26 cellular contexts compared by ENCODE assay signal in the genomic region with DNA sequence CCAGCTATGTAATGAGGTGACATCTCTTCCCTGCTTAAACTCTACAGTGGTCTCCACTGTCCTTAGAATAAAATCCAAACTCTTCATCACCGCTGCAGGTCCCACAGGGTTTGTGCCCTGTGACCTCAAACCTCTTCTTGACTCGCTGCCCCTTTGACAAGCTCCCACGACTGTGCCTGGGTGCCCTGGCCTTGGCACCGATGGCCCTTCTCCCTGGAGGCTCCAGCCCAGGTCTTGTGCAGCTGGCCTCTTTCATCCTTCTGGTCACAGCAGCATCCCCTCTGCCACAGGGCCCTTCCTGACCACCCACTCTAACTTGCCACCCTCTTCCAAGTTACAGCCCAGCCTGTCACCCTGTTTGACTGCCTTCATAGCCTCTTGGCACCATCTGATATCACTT.
"Had no signal": no experiment of that assay in that cellular context is flagged by ENCODE, and none has a peak within 500 bp of the region (broad histone marks: within the 10 kb centered on the region; RNA-seq: fewer than 3 reads in every experiment).

No MANE protein-coding gene starts in this region.

- H3K9me3 Mint-ChIP-seq: activated CD8-positive, alpha-beta T cell treated with anti-CD3 and anti-CD28 coated beads for 36 hours; activated naive CD4-positive, alpha-beta T cell treated with anti-CD3 and anti-CD28 coated beads, Interleukin-2, amount 10 ng/mL, durations not matched to agents 7 days and 5 days; activated naive CD8-positive, alpha-beta T cell treated with anti-CD3 and anti-CD28 coated beads for 36 hours; activated T-helper 1 cell treated with anti-CD3 and anti-CD28 coated beads, Interleukin-12 subunit alpha, Interleukin-12 subunit beta, Interleukin-2, Interleukin-4 antibody, amounts not matched to agents 30 ng/mL and 10 ng/mL and 1 ng/mL, durations not matched to agents 14 hours and 24 hours and 36 hours had no signal

- DNase-seq: activated CD4-positive, alpha-beta T cell treated with anti-CD3 and anti-CD28 coated beads for 4 hours; activated CD8-positive, alpha-beta memory T cell treated with anti-CD3 and anti-CD28 coated beads, Interleukin-2, amount 50 U/mL, for 4 hours; activated CD8-positive, alpha-beta T cell treated with anti-CD3 and anti-CD28 coated beads for 36 hours; activated gamma-delta T cell; activated naive CD4-positive, alpha-beta T cell treated with anti-CD3 and anti-CD28 coated beads, Interleukin-2, amount 10 ng/mL, durations not matched to agents 7 days and 5 days; activated naive CD8-positive, alpha-beta T cell treated with anti-CD3 and anti-CD28 coated beads for 36 hours; brain microvascular endothelial cell; Karpas-422; NCI-H1092 treated with DMSO at 0.1 percent for 48 hours; NCI-H1417 treated with DMSO at 0.1 percent for 48 hours; NCI-H1694; NCI-H2029; NCI-H2107; NCI-H345; NCI-H510A; NCI-H526 treated with DMSO at 0.1 percent for 48 hours; NCI-H82; RPMI8226; SHP77; SW 1271 had no signal

- H3K27ac Mint-ChIP-seq: activated CD8-positive, alpha-beta T cell treated with anti-CD3 and anti-CD28 coated beads for 36 hours; activated naive CD4-positive, alpha-beta T cell treated with anti-CD3 and anti-CD28 coated beads, Interleukin-2, amount 10 ng/mL, durations not matched to agents 7 days and 5 days; activated naive CD8-positive, alpha-beta T cell treated with anti-CD3 and anti-CD28 coated beads for 36 hours; activated T-helper 1 cell treated with anti-CD3 and anti-CD28 coated beads, Interleukin-12 subunit alpha, Interleukin-12 subunit beta, Interleukin-2, Interleukin-4 antibody, amounts not matched to agents 30 ng/mL and 10 ng/mL and 1 ng/mL, durations not matched to agents 14 hours and 24 hours and 36 hours had no signal

- H3K4me3 Mint-ChIP-seq: activated CD8-positive, alpha-beta T cell treated with anti-CD3 and anti-CD28 coated beads for 36 hours; activated naive CD4-positive, alpha-beta T cell treated with anti-CD3 and anti-CD28 coated beads, Interleukin-2, amount 10 ng/mL, durations not matched to agents 7 days and 5 days; activated naive CD8-positive, alpha-beta T cell treated with anti-CD3 and anti-CD28 coated beads for 36 hours; activated T-helper 1 cell treated with anti-CD3 and anti-CD28 coated beads, Interleukin-12 subunit alpha, Interleukin-12 subunit beta, Interleukin-2, Interleukin-4 antibody, amounts not matched to agents 30 ng/mL and 10 ng/mL and 1 ng/mL, durations not matched to agents 14 hours and 24 hours and 36 hours had no signal

- FAIRE-seq: K562 had no signal

- H3K27me3 ChIP-seq: brain microvascular endothelial cell, SJSA1 had no signal

- H3K4me3 ChIP-seq: K562, SJSA1 had no signal

- H3K4me1 ChIP-seq: SJSA1 had no signal

- H3K27ac ChIP-seq: brain microvascular endothelial cell, SJSA1 had no signal

- H3K36me3 Mint-ChIP-seq: activated naive CD4-positive, alpha-beta T cell treated with anti-CD3 and anti-CD28 coated beads, Interleukin-2, amount 10 ng/mL, durations not matched to agents 7 days and 5 days; activated naive CD8-positive, alpha-beta T cell treated with anti-CD3 and anti-CD28 coated beads for 36 hours had no signal

- H3K27me3 Mint-ChIP-seq: activated CD8-positive, alpha-beta T cell treated with anti-CD3 and anti-CD28 coated beads for 36 hours; activated naive CD4-positive, alpha-beta T cell treated with anti-CD3 and anti-CD28 coated beads, Interleukin-2, amount 10 ng/mL, durations not matched to agents 7 days and 5 days; activated naive CD8-positive, alpha-beta T cell treated with anti-CD3 and anti-CD28 coated beads for 36 hours had no signal

- ATAC-seq: activated CD4-positive, CD25-positive, alpha-beta regulatory T cell treated with anti-CD3 and anti-CD28 coated beads, Interleukin-2, amount 50 U/mL, for 24 hours; activated CD8-positive, alpha-beta T cell treated with anti-CD3 and anti-CD28 coated beads for 36 hours; K562; Panc1; SK-N-SH treated with all-trans-retinoic acid at 6 μM for 48 hours had no signal

- H3K9me3 ChIP-seq: SJSA1 had no signal
